Comparison of ENCODE assay signal across 8 cellular contexts in genomic region chr2:73386894-73387636, GRCh38. TPM values are rescaled to one million over a fixed set of nuclear protein-coding genes. Genes with fewer than 3 reads are reported as not detected.
DNase-seq lines count a peak whose midpoint lies in the region; ATAC-seq and TF ChIP-seq lines count a peak whose summit lies in the region.

No MANE protein-coding gene starts in this region.

- H3K27me3 ChIP-seq in heart left ventricle (no peaks in the 10 kb centered on the region), lower lobe of right lung (ENCODE audit: low read depth) (no peaks in the 10 kb centered on the region), vagina (no peaks in the 10 kb centered on the region)

- POLR2A ChIA-PET in activated naive CD8-positive, alpha-beta T cell treated with anti-CD3 and anti-CD28 coated beads, Interleukin-2, amount 10 ng/mL, durations not matched to agents 7 days and 5 days (lab: Charles Lee) = interaction anchor here (0.9 kb wide), 1 partner anchor 350 kb away, joined by 3 read pairs; the partner anchor contains the start of gene TPRKB

- peaks cover 0 to 21% (median 10%) of the 10 kb centered on the region in 12 donors for H3K4me1 ChIP-seq in heart left ventricle
- H3K4me1 ChIP-seq in lower lobe of right lung = peaks cover 14% of the 10 kb centered on the region
- H3K4me1 ChIP-seq in vagina = peaks cover 22% of the 10 kb centered on the region

- H3K27me3 Mint-ChIP-seq in activated naive CD8-positive, alpha-beta T cell treated with anti-CD3 and anti-CD28 coated beads, Interleukin-2, amount 10 ng/mL, durations not matched to agents 7 days and 5 days = peaks cover 5% of the 10 kb centered on the region

- H3K9me3 Mint-ChIP-seq in activated naive CD8-positive, alpha-beta T cell treated with anti-CD3 and anti-CD28 coated beads, Interleukin-2, amount 10 ng/mL, durations not matched to agents 7 days and 5 days = peaks cover 2% of the 10 kb centered on the region

- H3K27ac Mint-ChIP-seq in activated naive CD8-positive, alpha-beta T cell treated with anti-CD3 and anti-CD28 coated beads, Interleukin-2, amount 10 ng/mL, durations not matched to agents 7 days and 5 days = peak overlapping the region; percentile 23

- H3K4me3 Mint-ChIP-seq in activated naive CD8-positive, alpha-beta T cell treated with anti-CD3 and anti-CD28 coated beads, Interleukin-2, amount 10 ng/mL, durations not matched to agents 7 days and 5 days = peak overlapping the region; percentile 93

- H3K4me1 Mint-ChIP-seq in activated naive CD8-positive, alpha-beta T cell treated with anti-CD3 and anti-CD28 coated beads, Interleukin-2, amount 10 ng/mL, durations not matched to agents 7 days and 5 days = peaks cover 28% of the 10 kb centered on the region

- 22 to 24% (median 23%) methylated on average over 6 of the region's 6 CpGs for WGBS in heart left ventricle, 4 donors

- TF ChIP-seq CTCF in heart left ventricle (IDR thresholded peaks at IDR 0.05) (no peak), lower lobe of right lung (IDR thresholded peaks at IDR 0.05) (no peak), vagina (IDR thresholded peaks at IDR 0.05) (no peak)

- H3K4me3 ChIP-seq in heart left ventricle = peak overlapping the region in 11 of 12 donors; percentile 45 to 97 (median 78)
- peak overlapping the region; percentile 90 for H3K4me3 ChIP-seq in lower lobe of right lung
- H3K4me3 ChIP-seq in vagina = peak overlapping the region; percentile 79 to 80

- ATAC-seq in heart left ventricle = no peak
- no peak for ATAC-seq in Right ventricle myocardium inferior
- no peak for ATAC-seq in activated naive CD8-positive, alpha-beta T cell treated with anti-CD3 and anti-CD28 coated beads, Interleukin-2, amount 10 ng/mL, durations not matched to agents 7 days and 5 days (ENCODE audit: low read depth)
- ATAC-seq in lower lobe of right lung = no peak
- no peak for ATAC-seq in GM21390 (IDR thresholded peaks at IDR 0.05; ENCODE audit: unreplicated experiment)

- H3K36me3 Mint-ChIP-seq in activated naive CD8-positive, alpha-beta T cell treated with anti-CD3 and anti-CD28 coated beads, Interleukin-2, amount 10 ng/mL, durations not matched to agents 7 days and 5 days = peaks cover 10% of the 10 kb centered on the region

- no peak for TF ChIP-seq POLR2A in heart left ventricle (IDR thresholded peaks at IDR 0.05)
- no peak for TF ChIP-seq POLR2A in vagina (IDR thresholded peaks at IDR 0.05)

- no peak for DNase-seq in heart left ventricle
- no peak for DNase-seq in Right ventricle myocardium inferior (ENCODE audit: missing footprints)
- DNase-seq in activated naive CD8-positive, alpha-beta T cell treated with anti-CD3 and anti-CD28 coated beads, Interleukin-2, amount 10 ng/mL, durations not matched to agents 7 days and 5 days = no peak
- DNase-seq in lower lobe of right lung = no peak
- no peak for DNase-seq in vagina (ENCODE audit: extremely low spot score in 2 of 2)
- no peak for DNase-seq in effector CD4-positive, alpha-beta T cell
- no peak for DNase-seq in HT-29 (ENCODE audit: low spot score)

- H3K9me3 ChIP-seq in heart left ventricle (no peaks in the 10 kb centered on the region), lower lobe of right lung (no peaks in the 10 kb centered on the region), vagina (no peaks in the 10 kb centered on the region)

- intact Hi-C loops in heart left ventricle (cut with DNase I) = loop anchor here in 7 of 10 donors (5.0 to 10.0 kb wide), 3 partner anchors 142 to 322 kb away; partner anchors contain the start of genes CCT7 (in 5 of the 7) and PRADC1 (in 5 of the 7)
- intact Hi-C loops in Right ventricle myocardium inferior (cut with DNase I) = no loop called here
- intact Hi-C loops in lower lobe of right lung (cut with DNase I) = no loop called here
- intact Hi-C loops in vagina (cut with DNase I) = no loop called here

- H3K36me3 ChIP-seq in heart left ventricle (no peaks in the 10 kb centered on the region), lower lobe of right lung (no peaks in the 10 kb centered on the region), vagina (no peaks in the 10 kb centered on the region)

- H3K27ac ChIP-seq in heart left ventricle = peak overlapping the region in 6 of 12 donors; percentile 80 to 96 (median 89)
- peak overlapping the region; percentile 89 for H3K27ac ChIP-seq in lower lobe of right lung
- peak overlapping the region; percentile 89 for H3K27ac ChIP-seq in vagina

RNA-seq across cellular contexts. Expression of gene ALMS1, which starts 1.4 kb away (rescaled TPM):
- total RNA-seq in heart left ventricle = 10 to 100 TPM in 5 of 9 donors, 1 to 10 TPM in 4; 7.0 to 21.4 (median 11.5) TPM
- 1 to 10 TPM; 2.5 to 5.5 TPM for polyA plus RNA-seq in heart left ventricle
- total RNA-seq in Right ventricle myocardium inferior = 7.9 TPM
- total RNA-seq in activated naive CD8-positive, alpha-beta T cell treated with anti-CD3 and anti-CD28 coated beads, Interleukin-2, amount 10 ng/mL, durations not matched to agents 7 days and 5 days = 10 to 100 TPM; 20.1 to 22.4 TPM
- total RNA-seq in lower lobe of right lung = 22.0 TPM
- total RNA-seq in vagina = 25.0 TPM
- total RNA-seq in HT-29 (2014; rRNA removed; shearing (Covaris generic)) = 13.9 and 18.2 TPM in 2 replicates

Comparison
In these comparisons a context has a peak if more than half of its experiments do, and no peak if none do; other contexts are left out.
1. intact Hi-C loops: an anchor here in heart left ventricle (5.0 to 10.0 kb wide); none called in Right ventricle myocardium inferior, lower lobe of right lung and vagina.